Comparison of ENCODE assay signal across 17 cellular contexts in the genomic region with DNA sequence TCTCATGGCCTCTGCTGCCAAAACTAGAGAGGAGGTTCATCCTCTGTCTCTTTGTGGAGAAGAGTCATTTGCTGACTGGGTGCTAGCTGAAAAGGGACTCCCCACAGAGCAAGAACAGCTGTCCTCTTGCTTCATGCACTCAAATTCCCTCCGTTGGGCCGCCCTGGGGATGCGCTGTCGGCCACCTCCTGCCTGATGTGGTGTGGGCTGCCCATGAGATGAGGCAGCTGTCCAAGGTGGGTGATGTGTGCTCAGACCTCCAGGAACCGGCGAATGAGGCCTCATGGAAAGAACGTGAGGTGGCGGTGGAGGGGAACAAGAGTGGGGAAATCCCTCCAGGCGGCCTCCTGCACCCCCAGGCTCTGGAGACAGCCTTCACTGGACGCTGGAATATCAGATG.
DNase-seq lines count a peak whose midpoint lies in the region; ATAC-seq and TF ChIP-seq lines count a peak whose summit lies in the region.
"Had no signal": no experiment of that assay in that cellular context is flagged by ENCODE, and none has a peak within 500 bp of the region (broad histone marks: within the 10 kb centered on the region; RNA-seq: fewer than 3 reads in every experiment).

No MANE protein-coding gene starts in this region.

- H3K4me1 Mint-ChIP-seq in activated CD8-positive, alpha-beta T cell treated with anti-CD3 and anti-CD28 coated beads, Interleukin-2, amount 10 ng/mL, durations not matched to agents 7 days and 5 days (ENCODE audit: low read depth): no peaks in the 10 kb centered on the region
- H3K4me1 Mint-ChIP-seq: activated naive CD8-positive, alpha-beta T cell treated with anti-CD3 and anti-CD28 coated beads for 36 hours had no signal

- H3K36me3 ChIP-seq in DOHH2 (ENCODE audit: control insufficient read depth, low read length) (no peaks in the 10 kb centered on the region), neuron (ENCODE audit: insufficient read depth, low read length) (no peaks in the 10 kb centered on the region)
- H3K36me3 ChIP-seq: gastrocnemius medialis, uterus had no signal

- CTCF ChIA-PET in activated CD8-positive, alpha-beta T cell treated with anti-CD3 and anti-CD28 coated beads, Interleukin-2, amount 10 ng/mL, durations not matched to agents 7 days and 5 days (lab: Charles Lee): interaction anchor here (0.8 to 2.3 kb wide), 3 partner anchors 32 to 683 kb away, joined by 3 to 14 read pairs (median 13); no protein-coding TSS in a partner anchor

- H4K20me1 ChIP-seq in DOHH2 (ENCODE audit: control insufficient read depth, insufficient read depth, low read depth, low read length): no peaks in the 10 kb centered on the region

- H3K27ac ChIP-seq in DOHH2 (ENCODE audit: low read depth, low read length) (no peak overlapping the region), coronary artery (no peak overlapping the region)
- H3K27ac ChIP-seq: gastrocnemius medialis, uterus had no signal

- no peak overlapping the region for H3K4me3 Mint-ChIP-seq in activated CD8-positive, alpha-beta T cell treated with anti-CD3 and anti-CD28 coated beads, Interleukin-2, amount 10 ng/mL, durations not matched to agents 7 days and 5 days
- H3K4me3 Mint-ChIP-seq: activated naive CD8-positive, alpha-beta T cell treated with anti-CD3 and anti-CD28 coated beads for 36 hours; activated T-cell treated with anti-CD3 and anti-CD28 coated beads, Interleukin-2, amount 50 U/mL, for 72 hours; brain; T-helper 1 cell treated with Interleukin-12 subunit alpha and Interleukin-12 subunit beta and Interleukin-4 antibody, amounts not matched to agents 30 μg/mL and 1 μg/mL, for 36 hours had no signal

- H3K9me3 Mint-ChIP-seq in activated CD8-positive, alpha-beta T cell treated with anti-CD3 and anti-CD28 coated beads, Interleukin-2, amount 10 ng/mL, durations not matched to agents 7 days and 5 days (ENCODE audit: insufficient read depth): no peaks in the 10 kb centered on the region
- H3K9me3 Mint-ChIP-seq: activated naive CD8-positive, alpha-beta T cell treated with anti-CD3 and anti-CD28 coated beads for 36 hours; activated T-cell treated with anti-CD3 and anti-CD28 coated beads, Interleukin-2, amount 50 U/mL, for 72 hours; T-helper 1 cell treated with Interleukin-12 subunit alpha and Interleukin-12 subunit beta and Interleukin-4 antibody, amounts not matched to agents 30 μg/mL and 1 μg/mL, for 36 hours had no signal

- peaks cover 62% of the 10 kb centered on the region for H3K4me1 ChIP-seq in DOHH2 (ENCODE audit: control insufficient read depth, low read length)
- H3K4me1 ChIP-seq in neuron (ENCODE audit: insufficient read depth, low read length): peaks cover 15% of the 10 kb centered on the region
- H3K4me1 ChIP-seq: uterus had no signal

- H3K9me2 ChIP-seq in DOHH2 (replicated peaks; ENCODE audit: control insufficient read depth, low read length): no peaks in the 10 kb centered on the region

- H3K4me2 ChIP-seq in DOHH2 (ENCODE audit: low read length): peak overlapping the region; percentile 34

- H3K9me3 ChIP-seq in DOHH2 (ENCODE audit: control insufficient read depth, insufficient read depth, low read length): no peaks in the 10 kb centered on the region
- H3K9me3 ChIP-seq in neuron (ENCODE audit: low read length): peaks cover 2% of the 10 kb centered on the region
- H3K9me3 ChIP-seq: gastrocnemius medialis, uterus had no signal

- ATAC-seq in activated CD8-positive, alpha-beta T cell treated with anti-CD3 and anti-CD28 coated beads, Interleukin-2, amount 10 ng/mL, durations not matched to agents 7 days and 5 days: no peak

- H2AFZ ChIP-seq in neuron (ENCODE audit: low read depth, low read length): peak overlapping the region; percentile 11

- H3F3A ChIP-seq in DOHH2 (ENCODE audit: control insufficient read depth, insufficient read depth): peaks cover 5% of the 10 kb centered on the region; the same call in 1 of the 2 replicates

- H3K79me2 ChIP-seq in DOHH2 (ENCODE audit: control insufficient read depth, low read length): no peaks in the 10 kb centered on the region

- H3K36me3 Mint-ChIP-seq in activated CD8-positive, alpha-beta T cell treated with anti-CD3 and anti-CD28 coated beads, Interleukin-2, amount 10 ng/mL, durations not matched to agents 7 days and 5 days (ENCODE audit: low read depth): no peaks in the 10 kb centered on the region
- H3K36me3 Mint-ChIP-seq: activated naive CD8-positive, alpha-beta T cell treated with anti-CD3 and anti-CD28 coated beads for 36 hours; brain had no signal

- H3K4me3 ChIP-seq in DOHH2 (ENCODE audit: low read length): no peak overlapping the region
- H3K4me3 ChIP-seq in coronary artery: no peak overlapping the region
- no peak overlapping the region for H3K4me3 ChIP-seq in neuron (ENCODE audit: low read length)
- H3K4me3 ChIP-seq: gastrocnemius medialis, uterus had no signal

- TF ChIP-seq CTCF in DOHH2 (IDR thresholded peaks at IDR 0.05; ENCODE audit: low read depth, low read length, poor library complexity, severe bottlenecking) (no peak), coronary artery (IDR thresholded peaks at IDR 0.05) (no peak)

- POLR2A ChIA-PET in activated CD8-positive, alpha-beta T cell treated with anti-CD3 and anti-CD28 coated beads, Interleukin-2, amount 10 ng/mL, durations not matched to agents 7 days and 5 days (lab: Charles Lee): no interaction called here

- no peak overlapping the region for H3K27ac Mint-ChIP-seq in activated CD8-positive, alpha-beta T cell treated with anti-CD3 and anti-CD28 coated beads, Interleukin-2, amount 10 ng/mL, durations not matched to agents 7 days and 5 days
- H3K27ac Mint-ChIP-seq: activated naive CD8-positive, alpha-beta T cell treated with anti-CD3 and anti-CD28 coated beads for 36 hours; activated T-cell treated with anti-CD3 and anti-CD28 coated beads, Interleukin-2, amount 50 U/mL, for 72 hours; T-helper 1 cell treated with Interleukin-12 subunit alpha and Interleukin-12 subunit beta and Interleukin-4 antibody, amounts not matched to agents 30 μg/mL and 1 μg/mL, for 36 hours had no signal

- H3K27me3 ChIP-seq in DOHH2 (ENCODE audit: control insufficient read depth, low read length): no peaks in the 10 kb centered on the region
- no peaks in the 10 kb centered on the region for H3K27me3 ChIP-seq in neuron (ENCODE audit: insufficient read depth, low read length)
- H3K27me3 ChIP-seq: uterus had no signal

- DNase-seq in MV-4-11 (lab: John Stamatoyannopoulos, UW) (peak; percentile 28), coronary artery (ENCODE audit: low spot score) (peak; percentile 56), NCI-H226 (no peak), T1000 (lab: John Stamatoyannopoulos, UW) (no peak)
- no peak for DNase-seq in central memory CD4-positive, alpha-beta T cell
- no peak for DNase-seq in activated CD8-positive, alpha-beta T cell treated with anti-CD3 and anti-CD28 coated beads, Interleukin-2, amount 10 ng/mL, durations not matched to agents 7 days and 5 days
- DNase-seq: GF-D8, NCI-H187 treated with DMSO at 0.1 percent for 48 hours, NCI-H446 treated with DMSO at 0.1 percent for 48 hours had no signal

- H3K27me3 Mint-ChIP-seq in activated CD8-positive, alpha-beta T cell treated with anti-CD3 and anti-CD28 coated beads, Interleukin-2, amount 10 ng/mL, durations not matched to agents 7 days and 5 days (ENCODE audit: low read depth): peaks cover 7% of the 10 kb centered on the region
- H3K27me3 Mint-ChIP-seq: activated naive CD8-positive, alpha-beta T cell treated with anti-CD3 and anti-CD28 coated beads for 36 hours had no signal

Comparison
In these comparisons a context has a peak if more than half of its experiments do, and no peak if none do; other contexts are left out.
1. DNase-seq: peak in MV-4-11 (single experiment) and coronary artery (single experiment); none in central memory CD4-positive, alpha-beta T cell (single experiment), NCI-H226 (single experiment), activated CD8-positive, alpha-beta T cell treated with anti-CD3 and anti-CD28 coated beads, Interleukin-2, amount 10 ng/mL, durations not matched to agents 7 days and 5 days (single experiment) and T1000 (single experiment).